Comparison of ENCODE assay signal across 10 cellular contexts in the genomic region with DNA sequence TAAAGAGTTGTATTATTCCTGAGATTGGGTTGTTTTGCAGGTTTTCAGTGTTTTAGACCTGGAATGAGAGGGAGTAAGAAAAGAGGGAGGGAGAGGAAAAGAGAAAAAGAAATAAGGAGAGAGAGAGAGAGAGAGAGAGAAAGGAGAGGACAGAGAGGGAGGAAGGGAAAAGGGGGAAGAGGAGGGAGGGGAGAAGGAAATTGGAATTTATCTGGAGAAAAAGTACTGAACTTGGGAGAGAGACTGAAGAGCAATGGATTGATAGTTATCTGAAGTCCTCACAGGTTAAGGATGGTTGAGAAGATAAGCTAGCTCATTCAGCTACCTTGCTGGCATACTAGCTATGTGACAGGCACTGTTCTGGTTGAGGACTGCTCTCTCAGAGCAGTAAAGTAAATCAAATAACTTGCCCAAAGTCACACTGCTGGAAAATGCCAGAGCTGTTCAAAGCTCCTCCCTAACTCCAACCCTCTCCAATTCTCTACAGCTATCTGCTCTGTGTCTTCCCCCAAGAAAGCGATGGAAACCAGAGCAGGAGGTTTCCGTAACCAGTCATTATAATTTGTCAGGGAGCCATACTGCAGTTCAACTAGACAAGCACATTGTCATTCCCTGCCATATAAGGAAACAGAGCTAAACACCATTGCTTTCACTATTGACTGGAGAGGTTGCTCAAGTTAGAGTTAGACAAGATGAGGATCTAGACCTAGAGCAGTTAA. TPM values are rescaled to one million over a fixed set of nuclear protein-coding genes. Genes with fewer than 3 reads are reported as not detected.
DNase-seq lines count a peak whose midpoint lies in the region; ATAC-seq and TF ChIP-seq lines count a peak whose summit lies in the region.
"Had no signal": no experiment of that assay in that cellular context is flagged by ENCODE, and none has a peak within 500 bp of the region (broad histone marks: within the 10 kb centered on the region; RNA-seq: fewer than 3 reads in every experiment).

No MANE protein-coding gene starts in this region.

- H2BK120ac ChIP-seq in mesenchymal stem cell (ENCODE audit: low read depth, low read length) = no peak overlapping the region

- no peak overlapping the region for H3K4me2 ChIP-seq in mesenchymal stem cell (ENCODE audit: low read length, poor library complexity, severe bottlenecking)

- no peak overlapping the region for H2BK5ac ChIP-seq in mesenchymal stem cell (ENCODE audit: low read depth, low read length, poor library complexity, severe bottlenecking)

- no peak overlapping the region for H3K4me3 Mint-ChIP-seq in activated T-cell treated with anti-CD3 and anti-CD28 coated beads, Interleukin-2, amount 50 U/mL, for 72 hours

- peak; percentile 50 for ATAC-seq in thoracic aorta (ENCODE audit: insufficient number of reproducible peaks, low FRiP score, low read depth)
- no peak for ATAC-seq in activated T-cell treated with anti-CD3 and anti-CD28 coated beads, Interleukin-2, amount 50 U/mL, for 72 hours (replicated peaks in 1 of 2)
- ATAC-seq in HG02798 (IDR thresholded peaks at IDR 0.05; ENCODE audit: poor library complexity, unreplicated experiment) = no peak
- no peak for ATAC-seq in GM21619 (IDR thresholded peaks at IDR 0.05; ENCODE audit: unreplicated experiment)

- H3K4me1 Mint-ChIP-seq in activated T-cell treated with anti-CD3 and anti-CD28 coated beads, Interleukin-2, amount 50 U/mL, for 72 hours (ENCODE audit: low read depth) = no peaks in the 10 kb centered on the region

- no peak overlapping the region for H3K4ac ChIP-seq in mesenchymal stem cell (ENCODE audit: low read depth in 1 of 2, low read length in 2 of 2)

- H2AK5ac ChIP-seq in mesenchymal stem cell (ENCODE audit: low read length, severe bottlenecking) = no peak overlapping the region

- no peak overlapping the region for H3K23ac ChIP-seq in mesenchymal stem cell (ENCODE audit: low read length in 2 of 2)

- H2BK12ac ChIP-seq in mesenchymal stem cell (ENCODE audit: low read length in 2 of 2) = no peak overlapping the region

- H3K9ac ChIP-seq in HUES6 (ENCODE audit: low read length) (no peak overlapping the region), mesenchymal stem cell (ENCODE audit: low read length) (peak overlapping the region; percentile 78)

- no peaks in the 10 kb centered on the region for H3K27me3 Mint-ChIP-seq in activated T-cell treated with anti-CD3 and anti-CD28 coated beads, Interleukin-2, amount 50 U/mL, for 72 hours (ENCODE audit: low read depth)

- peaks cover 10% of the 10 kb centered on the region for H3K79me1 ChIP-seq in mesenchymal stem cell (replicated peaks; ENCODE audit: low read length, poor library complexity, severe bottlenecking)

- no peak overlapping the region for H4K8ac ChIP-seq in mesenchymal stem cell (ENCODE audit: low read length)

- no peak for TF ChIP-seq CTCF in coronary artery (IDR thresholded peaks at IDR 0.05)
- TF ChIP-seq CTCF in thoracic aorta (IDR thresholded peaks at IDR 0.05) = no peak

- H3K4me3 ChIP-seq in HUES6 (ENCODE audit: low read depth, low read length) (no peak overlapping the region), coronary artery (peak overlapping the region; percentile 58), mesenchymal stem cell (ENCODE audit: insufficient read depth in 1 of 2, low read depth in 1 of 2, low read length in 2 of 2) (peak overlapping the region in 1 of 2 experiments; percentile 9), thoracic aorta (peak overlapping the region; percentile 49)

- 30% methylated on average over 2 of the region's 2 CpGs for WGBS in mesenchymal stem cell

- DNase-seq in coronary artery (ENCODE audit: low spot score) (no peak), mesenchymal stem cell (peak; percentile 96), thoracic aorta (ENCODE audit: low spot score) (no peak), NCI-H69 (lab: John Stamatoyannopoulos, UW) (no peak)
- DNase-seq in activated T-cell treated with anti-CD3 and anti-CD28 coated beads, Interleukin-2, amount 50 U/mL, for 72 hours = no peak
- DNase-seq: NCI-H774 had no signal

- no peaks in the 10 kb centered on the region for H3K27me3 ChIP-seq in HUES6 (ENCODE audit: control insufficient read depth, insufficient read depth, low read length)
- H3K27me3 ChIP-seq in mesenchymal stem cell (ENCODE audit: control insufficient read depth in 1 of 2, insufficient read depth in 1 of 2, low read length in 2 of 2) = no peaks in the 10 kb centered on the region
- no peaks in the 10 kb centered on the region for H3K27me3 ChIP-seq in thoracic aorta (replicated peaks; ENCODE audit: insufficient read depth)

- no peak overlapping the region for H3K18ac ChIP-seq in mesenchymal stem cell (ENCODE audit: low read depth in 1 of 2, low read length in 2 of 2)

- peaks cover 3% of the 10 kb centered on the region in 2 donors for H3K36me3 Mint-ChIP-seq in activated T-cell treated with anti-CD3 and anti-CD28 coated beads, Interleukin-2, amount 50 U/mL, for 72 hours (ENCODE audit: insufficient read depth in 2 of 2)

- H3K27ac ChIP-seq in HUES6 (ENCODE audit: low read depth, low read length) = peak overlapping the region; percentile 37; the same call in 1 of the 2 replicates
- H3K27ac ChIP-seq in coronary artery = peak overlapping the region; percentile 81 to 92
- no peak overlapping the region for H3K27ac ChIP-seq in mesenchymal stem cell (ENCODE audit: low read length, poor library complexity, severe bottlenecking)
- peak overlapping the region; percentile 86 to 93 for H3K27ac ChIP-seq in thoracic aorta
- H3K27ac ChIP-seq: VCaP had no signal

- peaks cover 52% of the 10 kb centered on the region for H3K36me3 ChIP-seq in HUES6 (ENCODE audit: control insufficient read depth, insufficient read depth, low read length)
- peaks cover 7 to 25% of the 10 kb centered on the region in 2 experiments for H3K36me3 ChIP-seq in mesenchymal stem cell (ENCODE audit: control insufficient read depth in 1 of 2, insufficient read depth in 2 of 2, low read depth in 1 of 2, low read length in 2 of 2)
- H3K36me3 ChIP-seq in thoracic aorta = no peaks in the 10 kb centered on the region

- H3K14ac ChIP-seq in mesenchymal stem cell (ENCODE audit: low read length in 2 of 2) = no peak overlapping the region

- peaks cover 11% of the 10 kb centered on the region for H3K9me3 ChIP-seq in HUES6 (ENCODE audit: control insufficient read depth, insufficient read depth, low read depth, low read length)
- no peaks in the 10 kb centered on the region for H3K9me3 ChIP-seq in mesenchymal stem cell (ENCODE audit: control insufficient read depth, low read length)
- no peaks in the 10 kb centered on the region for H3K9me3 ChIP-seq in thoracic aorta

- H3K4me1 ChIP-seq in HUES6 (ENCODE audit: control insufficient read depth, insufficient read depth, low read length) (peaks cover 18% of the 10 kb centered on the region), mesenchymal stem cell (ENCODE audit: control insufficient read depth, insufficient read depth, low read depth, low read length) (peaks cover 6% of the 10 kb centered on the region), thoracic aorta (ENCODE audit: control insufficient read depth in 1 of 2, low read depth in 2 of 2) (peaks cover 42 to 97% of the 10 kb centered on the region in 2 donors)

- H2BK15ac ChIP-seq in mesenchymal stem cell (ENCODE audit: low read depth, poor library complexity, severe bottlenecking) = no peak overlapping the region

- H4K91ac ChIP-seq in mesenchymal stem cell (ENCODE audit: low read length) = no peak overlapping the region

- no peak overlapping the region for H3K27ac Mint-ChIP-seq in activated T-cell treated with anti-CD3 and anti-CD28 coated beads, Interleukin-2, amount 50 U/mL, for 72 hours

- peaks cover 0 to 4% of the 10 kb centered on the region in 2 donors for H3K9me3 Mint-ChIP-seq in activated T-cell treated with anti-CD3 and anti-CD28 coated beads, Interleukin-2, amount 50 U/mL, for 72 hours

- H2AFZ ChIP-seq in mesenchymal stem cell (ENCODE audit: low read depth, low read length) = no peak overlapping the region

RNA-seq across cellular contexts. Expression of a gene that starts 10.7 kb away (rescaled TPM):
- polyA plus RNA-seq in mesenchymal stem cell (2013, experiment 1 of 2) = 820 TPM
- polyA plus RNA-seq in mesenchymal stem cell (2013, experiment 2 of 2) = 785 TPM
- total RNA-seq in thoracic aorta = 1,000 to 10,000 TPM in 1 of 2 donors, 100 to 1,000 TPM in 1; 912 to 1,038 TPM
- 10 to 100 TPM; 10.8 to 20.0 TPM for total RNA-seq in activated T-cell treated with anti-CD3 and anti-CD28 coated beads, Interleukin-2, amount 50 U/mL, for 72 hours

Comparison
In these comparisons a context has a peak if more than half of its experiments do, and no peak if none do; other contexts are left out.
1. RNA of a gene that starts 10.7 kb away (total RNA-seq): 912 to 1,038 TPM in thoracic aorta; 10.8 to 20.0 TPM in activated T-cell treated with anti-CD3 and anti-CD28 coated beads, Interleukin-2, amount 50 U/mL, for 72 hours; every median in the first group is over 10 times any median in the second.